8 cellular contexts compared by ENCODE assay signal in the genomic region with DNA sequence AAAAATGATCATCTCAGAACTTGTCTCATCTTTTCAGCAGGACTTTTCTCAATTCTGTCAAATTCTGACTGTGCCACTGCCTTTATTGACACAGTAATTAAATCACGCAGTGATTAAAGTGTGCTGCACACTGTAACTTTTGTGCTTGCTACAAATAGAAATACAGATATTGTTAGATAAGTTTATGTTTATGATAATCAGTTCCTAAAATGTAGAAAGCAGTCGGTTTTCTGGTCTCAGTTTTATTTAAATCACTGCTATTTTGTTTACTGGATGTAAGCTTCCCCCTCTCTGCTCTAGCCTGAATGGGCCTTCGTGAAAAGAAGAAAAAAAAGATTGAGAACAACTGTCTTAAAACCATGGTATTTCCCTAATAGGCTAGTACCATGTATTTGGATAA.
A peak's percentile ranks its signal among the peaks of the same experiment; 100 is the strongest.
DNase-seq lines count a peak whose midpoint lies in the region; ATAC-seq and TF ChIP-seq lines count a peak whose summit lies in the region.

No MANE protein-coding gene starts in this region.

- ATAC-seq in activated CD8-positive, alpha-beta memory T cell treated with anti-CD3 and anti-CD28 coated beads, Interleukin-2, amount 10 ng/mL, durations not matched to agents 7 days and 5 days = no peak
- ATAC-seq in activated B cell treated with CpG ODN at 0.5 μM for 24 hours (ENCODE audit: low read depth) (no peak), GM18498 (IDR thresholded peaks at IDR 0.05; ENCODE audit: unreplicated experiment) (no peak), HG03175 (IDR thresholded peaks at IDR 0.05; ENCODE audit: unreplicated experiment) (no peak)

- H3K4me3 ChIP-seq in testis = no peak overlapping the region

- DNase-seq in activated CD8-positive, alpha-beta memory T cell treated with anti-CD3 and anti-CD28 coated beads, Interleukin-2, amount 10 ng/mL, durations not matched to agents 7 days and 5 days = no peak
- no peak for DNase-seq in activated CD8-positive, alpha-beta memory T cell treated with anti-CD3 and anti-CD28 coated beads for 24 hours
- DNase-seq in activated B cell treated with CpG ODN at 0.5 μM for 24 hours = no peak
- no peak for DNase-seq in testis
- no peak for DNase-seq in G401 (ENCODE audit: low spot score)

- H3K4me1 ChIP-seq in testis = peaks cover 19% of the 10 kb centered on the region

- TF ChIP-seq CTCF in activated B cell treated with CpG ODN at 0.5 μM for 24 hours (IDR thresholded peaks at IDR 0.05) (no peak), testis (IDR thresholded peaks at IDR 0.05) (no peak)

- peaks cover 32% of the 10 kb centered on the region for H3K4me1 Mint-ChIP-seq in activated CD8-positive, alpha-beta memory T cell treated with anti-CD3 and anti-CD28 coated beads, Interleukin-2, amount 10 ng/mL, durations not matched to agents 7 days and 5 days
- peaks cover 54% of the 10 kb centered on the region for H3K4me1 Mint-ChIP-seq in activated B cell treated with CpG ODN at 0.5 μM for 24 hours

- H3K27ac Mint-ChIP-seq in activated CD8-positive, alpha-beta memory T cell treated with anti-CD3 and anti-CD28 coated beads, Interleukin-2, amount 10 ng/mL, durations not matched to agents 7 days and 5 days = peak overlapping the region; percentile 70
- peak overlapping the region; percentile 100 for H3K27ac Mint-ChIP-seq in activated B cell treated with CpG ODN at 0.5 μM for 24 hours

- no peak for TF ChIP-seq POLR2A in testis (IDR thresholded peaks at IDR 0.05)

- H3K36me3 ChIP-seq in testis (ENCODE audit: low read depth, missing control alignments) = no peaks in the 10 kb centered on the region

- peaks cover 6% of the 10 kb centered on the region for H3K36me3 Mint-ChIP-seq in activated CD8-positive, alpha-beta memory T cell treated with anti-CD3 and anti-CD28 coated beads, Interleukin-2, amount 10 ng/mL, durations not matched to agents 7 days and 5 days
- peaks cover 8% of the 10 kb centered on the region for H3K36me3 Mint-ChIP-seq in activated B cell treated with CpG ODN at 0.5 μM for 24 hours (ENCODE audit: low read depth)

- CTCF ChIA-PET in activated CD8-positive, alpha-beta memory T cell treated with anti-CD3 and anti-CD28 coated beads, Interleukin-2, amount 10 ng/mL, durations not matched to agents 7 days and 5 days (lab: Charles Lee) = interaction anchor here (1.7 to 3.1 kb wide), 5 partner anchors 135 to 958 kb away, joined by 6 to 34 read pairs (median 8); a partner anchor contains a TSS
- CTCF ChIA-PET in activated B cell treated with CpG ODN at 0.5 μM for 24 hours (lab: Charles Lee) = interaction anchor here (1.0 to 2.0 kb wide), 2 partner anchors 180 to 1229 kb away, joined by 3 to 12 read pairs; a partner anchor contains a TSS

- H3K4me3 Mint-ChIP-seq in activated CD8-positive, alpha-beta memory T cell treated with anti-CD3 and anti-CD28 coated beads, Interleukin-2, amount 10 ng/mL, durations not matched to agents 7 days and 5 days = peak overlapping the region; percentile 80
- H3K4me3 Mint-ChIP-seq in activated B cell treated with CpG ODN at 0.5 μM for 24 hours = no peak overlapping the region

- in situ Hi-C loops in G401 (cut with HindIII; ENCODE audit: low sequenced_read_pairs) = no loop called here

- H3K27me3 ChIP-seq in layer of hippocampus (ENCODE audit: control insufficient read depth, insufficient read depth, low read length) (no peaks in the 10 kb centered on the region), testis (no peaks in the 10 kb centered on the region)

- 28 to 29% methylated on average over 3 of the region's 3 CpGs for WGBS in testis, 2 donors

- H3K27ac ChIP-seq in layer of hippocampus (ENCODE audit: low read depth, low read length) (peak overlapping the region; percentile 99), testis (peak overlapping the region; percentile 93 to 98)

- no peaks in the 10 kb centered on the region for H3K9me3 ChIP-seq in testis

- H3K27me3 Mint-ChIP-seq in activated CD8-positive, alpha-beta memory T cell treated with anti-CD3 and anti-CD28 coated beads, Interleukin-2, amount 10 ng/mL, durations not matched to agents 7 days and 5 days = no peaks in the 10 kb centered on the region
- no peaks in the 10 kb centered on the region for H3K27me3 Mint-ChIP-seq in activated B cell treated with CpG ODN at 0.5 μM for 24 hours

- POLR2A ChIA-PET in activated B cell treated with CpG ODN at 0.5 μM for 24 hours (lab: Charles Lee) = interaction anchor here (0.7 to 0.8 kb wide), 2 partner anchors 273 to 1100 kb away, joined by 4 to 10 read pairs; a partner anchor contains a TSS

- intact Hi-C loops in activated B cell treated with CpG ODN at 0.5 μM for 24 hours (cut with micrococcal nuclease) (loop anchor here (5.0 to 10.0 kb wide), 7 partner anchors 192 to 1697 kb away; a partner anchor contains a TSS), testis (cut with DNase I; ENCODE audit: low total_unique reads) (loop anchor here (5.0 to 10.0 kb wide), 4 partner anchors 100 to 957 kb away; a partner anchor contains a TSS)

- no peaks in the 10 kb centered on the region for H3K9me3 Mint-ChIP-seq in activated CD8-positive, alpha-beta memory T cell treated with anti-CD3 and anti-CD28 coated beads, Interleukin-2, amount 10 ng/mL, durations not matched to agents 7 days and 5 days (ENCODE audit: low read depth)
- H3K9me3 Mint-ChIP-seq in activated B cell treated with CpG ODN at 0.5 μM for 24 hours = no peaks in the 10 kb centered on the region
